Comparison of ENCODE assay signal across 8 cellular contexts in the genomic region with DNA sequence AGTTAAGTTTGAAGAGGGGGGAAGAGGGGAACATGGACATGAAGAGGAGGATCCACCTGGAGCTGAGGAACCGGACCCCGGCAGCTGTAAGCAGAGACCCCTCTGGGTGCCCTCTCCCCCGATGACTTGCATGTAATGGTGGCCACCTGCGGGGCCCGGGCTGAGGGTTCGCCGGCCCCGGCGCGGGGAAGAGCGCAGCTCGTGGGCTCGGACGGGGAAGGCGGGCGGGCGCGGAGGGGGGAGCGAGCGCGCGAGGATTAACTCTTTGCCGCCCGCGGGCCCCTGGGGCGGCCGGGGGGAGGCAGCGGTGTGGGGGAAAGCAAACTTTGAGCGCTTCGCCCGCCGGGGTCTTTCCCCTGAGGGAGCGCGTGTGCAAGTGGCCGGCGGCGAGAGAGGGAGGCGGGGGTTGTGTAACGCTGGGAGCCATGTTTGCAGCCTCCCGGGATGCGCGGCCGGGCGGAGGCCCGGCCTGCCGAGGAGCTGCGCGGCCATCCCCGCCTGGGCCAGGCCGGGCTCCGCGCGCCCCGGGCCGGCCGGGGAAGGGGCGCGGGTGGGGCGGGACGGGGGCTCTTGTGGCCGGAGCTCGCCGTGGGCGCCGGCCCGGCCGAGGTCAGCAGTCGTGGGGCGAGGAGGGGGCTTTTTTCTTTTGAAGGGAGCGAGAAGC. TPM values are rescaled to one million over a fixed set of nuclear protein-coding genes. Genes with fewer than 3 reads are reported as not detected.
DNase-seq lines count a peak whose midpoint lies in the region; ATAC-seq and TF ChIP-seq lines count a peak whose summit lies in the region.

No MANE protein-coding gene starts in this region.

- H3K4me2 ChIP-seq in DND-41 (ENCODE audit: insufficient read depth, low read length) = peak overlapping the region; percentile 41; the same call in 1 of the 2 replicates

- peaks cover 52% of the 10 kb centered on the region for H3K4me1 ChIP-seq in DND-41 (ENCODE audit: insufficient read depth, low read length)
- H3K4me1 ChIP-seq in muscle layer of colon (ENCODE audit: insufficient read depth, low read length) = peaks cover 57% of the 10 kb centered on the region

- TF ChIP-seq CTCF in DND-41 (IDR thresholded peaks at IDR 0.05; ENCODE audit: borderline replicate concordance, extremely low read depth, low read length, poor library complexity, severe bottlenecking) (no peak), epithelial cell of proximal tubule (conservative IDR thresholded peaks at IDR 0.05; ENCODE audit: low read depth, low read length) (no peak)

- H4K20me1 ChIP-seq in DND-41 (ENCODE audit: insufficient read depth, low read length) = peaks cover 12% of the 10 kb centered on the region

- H3K27ac ChIP-seq in DND-41 (ENCODE audit: low read length) (peak overlapping the region; percentile 100), muscle layer of colon (ENCODE audit: low read depth, low read length) (peak overlapping the region; percentile 92)

- DNase-seq in DND-41 = peak; percentile 48
- DNase-seq in NCI-H1092 (lab: John Stamatoyannopoulos, UW) = peak; percentile 29
- peak; percentile 48 for DNase-seq in activated T-cell treated with anti-CD3 and anti-CD28 coated beads for 24 hours (ENCODE audit: low read depth)
- no peak for DNase-seq in epithelial cell of proximal tubule (ENCODE audit: low read depth)
- peak; percentile 59 for DNase-seq in stimulated activated CD8-positive, alpha-beta memory T cell treated with anti-CD3 and anti-CD28 coated beads, Interleukin-4, amount 100 ng/mL, for 48 hours
- no peak for DNase-seq in UCSD-AML1 (lab: John Stamatoyannopoulos, UW; ENCODE audit: unreplicated experiment)

- H2AFZ ChIP-seq in DND-41 (ENCODE audit: low read depth, low read length) = 0 out of 2 replicates have a peak overlapping the region, but pooled peaks have one; percentile 15

- no peaks in the 10 kb centered on the region for H3K9me3 ChIP-seq in DND-41 (ENCODE audit: insufficient read depth, low read length, severe bottlenecking)
- H3K9me3 ChIP-seq in muscle layer of colon (ENCODE audit: low read length) = no peaks in the 10 kb centered on the region

- ATAC-seq in DND-41 (ENCODE audit: insufficient read depth, low read depth) = peak; percentile 4
- peak; percentile 2 for ATAC-seq in GM21786 (IDR thresholded peaks at IDR 0.05; ENCODE audit: unreplicated experiment)

- H3K9ac ChIP-seq in DND-41 (ENCODE audit: low read depth, low read length) (peak overlapping the region; percentile 100), muscle layer of colon (ENCODE audit: low read length) (no peak overlapping the region)

- peak overlapping the region; percentile 77 to 90; a peak in 3 of 4 replicates for H3K4me3 ChIP-seq in DND-41 (ENCODE audit: low read depth in 1 of 2, low read length in 2 of 2)
- H3K4me3 ChIP-seq in epithelial cell of proximal tubule (ENCODE audit: low read depth, low read length) = peak overlapping the region; percentile 91
- H3K4me3 ChIP-seq in muscle layer of colon (ENCODE audit: low read depth in 1 of 2, low read length in 2 of 2) = peak overlapping the region; percentile 76 to 84

- H3K36me3 ChIP-seq in DND-41 (ENCODE audit: insufficient read depth, low read length) = peaks cover 23% of the 10 kb centered on the region
- H3K36me3 ChIP-seq in muscle layer of colon (ENCODE audit: insufficient read depth, low read length) = no peaks in the 10 kb centered on the region

- no peaks in the 10 kb centered on the region for H3K27me3 ChIP-seq in DND-41 (ENCODE audit: insufficient read depth, low read length, poor library complexity)
- no peaks in the 10 kb centered on the region for H3K27me3 ChIP-seq in muscle layer of colon (ENCODE audit: control insufficient read depth in 1 of 2, insufficient read depth in 2 of 2, low read length in 2 of 2)

- H3K79me2 ChIP-seq in DND-41 (ENCODE audit: insufficient read depth, low read length) = peaks cover 70% of the 10 kb centered on the region

RNA-seq across cellular contexts. Expression of a gene that starts 0.5 kb away (rescaled TPM):
- 35.8 and 39.2 TPM in 2 replicates for total RNA-seq in epithelial cell of proximal tubule

RNA-seq across cellular contexts. Expression of a gene that starts 45.7 kb away (rescaled TPM):
- total RNA-seq in epithelial cell of proximal tubule = not detected in 2 replicates

Comparison
In these comparisons a context has a peak if more than half of its experiments do, and no peak if none do; other contexts are left out.
1. DNase-seq: peak in DND-41 (single experiment), NCI-H1092 (single experiment), activated T-cell treated with anti-CD3 and anti-CD28 coated beads for 24 hours (single experiment) and stimulated activated CD8-positive, alpha-beta memory T cell treated with anti-CD3 and anti-CD28 coated beads, Interleukin-4, amount 100 ng/mL, for 48 hours (single experiment); none in epithelial cell of proximal tubule (single experiment) and UCSD-AML1 (single experiment).
2. Peak in every context shown above with its lines, with median percentiles within 50 percentile points of each other: H3K4me3 ChIP-seq.